Comparison of ENCODE assay signal across 8 cellular contexts in the genomic region with DNA sequence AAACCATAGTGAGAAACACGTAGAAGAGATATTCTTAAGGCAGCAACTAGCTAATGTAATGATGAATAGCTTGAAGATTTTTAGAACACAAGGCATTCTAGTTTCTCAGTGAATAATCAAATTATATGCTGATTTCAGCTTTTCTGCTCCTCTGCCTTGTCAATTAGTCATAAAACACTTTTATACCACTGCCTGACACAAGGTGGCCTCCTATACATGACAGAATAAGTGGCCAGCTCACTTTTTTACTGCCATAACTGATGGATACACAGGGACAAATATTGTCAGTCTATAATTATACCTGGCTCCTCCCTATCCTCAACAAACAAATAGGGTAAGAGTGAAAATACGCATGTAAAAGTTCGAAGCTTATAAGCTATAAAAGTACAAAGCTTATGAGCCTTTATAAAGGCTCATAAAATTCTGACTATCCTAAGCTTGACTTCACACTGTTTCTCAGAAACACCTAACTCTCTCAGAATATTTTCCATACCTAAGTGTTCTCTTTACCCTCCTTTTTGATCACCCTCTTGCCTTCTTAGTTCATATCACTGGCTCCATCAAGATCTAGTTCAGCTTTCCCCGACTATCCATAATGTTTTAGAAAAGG.
A peak's percentile ranks its signal among the peaks of the same experiment; 100 is the strongest.
DNase-seq lines count a peak whose midpoint lies in the region; ATAC-seq, FAIRE-seq and TF ChIP-seq lines count a peak whose summit lies in the region.

No MANE protein-coding gene starts in this region.

- no peak overlapping the region for H3K4me2 ChIP-seq in keratinocyte (ENCODE audit: control insufficient read depth, extremely low read depth, insufficient read depth, low read depth, low read length)

- H3K4me3 ChIP-seq in Jurkat, Clone E6-1 (ENCODE audit: low read length), result no peak overlapping the region
- H3K4me3 ChIP-seq in keratinocyte (ENCODE audit: control insufficient read depth in 2 of 3, extremely low read depth in 1 of 3, insufficient read depth in 2 of 3, low read depth in 1 of 3, low read length in 3 of 3), result no peak overlapping the region

- H3K36me3 Mint-ChIP-seq in MCF 10A (ENCODE audit: insufficient read depth, unreplicated experiment), result peaks cover 29% of the 10 kb centered on the region
- H3K36me3 Mint-ChIP-seq in stimulated activated effector memory CD8-positive, alpha-beta T cell treated with anti-CD3 and anti-CD28 coated beads, Interleukin-12 subunit alpha, Interleukin-12 subunit beta, amount 100 ng/mL, for 72 hours, result peaks cover 82% of the 10 kb centered on the region

- CTCF ChIA-PET in MCF 10A (lab: Yijun Ruan, JAX), result interaction anchor here (0.6 to 6.9 kb wide), 46 partner anchors 8 to 327 kb away, joined by 3 to 164 read pairs (median 4); a partner anchor contains a TSS

- H3K4me1 Mint-ChIP-seq in MCF 10A (ENCODE audit: insufficient read depth, unreplicated experiment), result no peaks in the 10 kb centered on the region
- H3K4me1 Mint-ChIP-seq in stimulated activated effector memory CD8-positive, alpha-beta T cell treated with anti-CD3 and anti-CD28 coated beads, Interleukin-12 subunit alpha, Interleukin-12 subunit beta, amount 100 ng/mL, for 72 hours, result no peaks in the 10 kb centered on the region

- peaks cover 0 to 4% of the 10 kb centered on the region in 2 experiments for H3K36me3 ChIP-seq in keratinocyte (ENCODE audit: control insufficient read depth in 2 of 2, extremely low read depth in 1 of 2, insufficient read depth in 2 of 2, low read length in 2 of 2)

- H3K9me3 Mint-ChIP-seq in MCF 10A (ENCODE audit: unreplicated experiment), result no peaks in the 10 kb centered on the region
- H3K9me3 Mint-ChIP-seq in stimulated activated effector memory CD8-positive, alpha-beta T cell treated with anti-CD3 and anti-CD28 coated beads, Interleukin-12 subunit alpha, Interleukin-12 subunit beta, amount 100 ng/mL, for 72 hours, result no peaks in the 10 kb centered on the region

- no peaks in the 10 kb centered on the region for H4K20me1 ChIP-seq in keratinocyte (ENCODE audit: control insufficient read depth, extremely low read depth, insufficient read depth, low read length)

- intact Hi-C loops in MCF 10A (cut with micrococcal nuclease), result loop anchor here (1.0 kb wide), 3 partner anchors 139 to 315 kb away; a partner anchor contains a TSS

- no peak overlapping the region for H3K4me3 Mint-ChIP-seq in MCF 10A (ENCODE audit: unreplicated experiment)
- H3K4me3 Mint-ChIP-seq in stimulated activated effector memory CD8-positive, alpha-beta T cell treated with anti-CD3 and anti-CD28 coated beads, Interleukin-12 subunit alpha, Interleukin-12 subunit beta, amount 100 ng/mL, for 72 hours, result no peak overlapping the region

- no peaks in the 10 kb centered on the region for H3K79me2 ChIP-seq in keratinocyte (ENCODE audit: control insufficient read depth, insufficient read depth, low read length)

- H3K27me3 ChIP-seq in keratinocyte (ENCODE audit: control insufficient read depth, extremely low read depth, insufficient read depth, low read length), result no peaks in the 10 kb centered on the region

- peak overlapping the region; percentile 17 for H3K27ac Mint-ChIP-seq in MCF 10A (ENCODE audit: low read depth, unreplicated experiment)
- H3K27ac Mint-ChIP-seq in stimulated activated effector memory CD8-positive, alpha-beta T cell treated with anti-CD3 and anti-CD28 coated beads, Interleukin-12 subunit alpha, Interleukin-12 subunit beta, amount 100 ng/mL, for 72 hours, result no peak overlapping the region

- no peaks in the 10 kb centered on the region for H3K4me1 ChIP-seq in keratinocyte (ENCODE audit: control insufficient read depth, extremely low read depth, insufficient read depth, low read length)

- no peak overlapping the region for H3K27ac ChIP-seq in keratinocyte (ENCODE audit: control insufficient read depth, insufficient read depth, low read length)

- dilution Hi-C loops in keratinocyte (cut with MboI; ENCODE audit: extremely low pct_ligation_motif_present, low sequenced_read_pairs), result no loop called here

- TF ChIP-seq CTCF in MCF 10A (IDR thresholded peaks at IDR 0.05; ENCODE audit: unreplicated experiment), result peak; percentile 80
- TF ChIP-seq CTCF in keratinocyte (optimal IDR thresholded peaks at IDR 0.05 in 1 of 3, IDR thresholded peaks at IDR 0.05 in 1 of 3, conservative IDR thresholded peaks at IDR 0.05 in 1 of 3; ENCODE audit: extremely low read depth in 1 of 3, insufficient read depth in 2 of 3, low read length in 3 of 3), result peak; percentile 50 to 68 (median 60)

- DNase-seq in NCI-H2227 (lab: John Stamatoyannopoulos, UW; ENCODE audit: unreplicated experiment), result peak; percentile 45
- no peak for DNase-seq in NCI-H2227 treated with DMSO at 0.1 percent for 48 hours (lab: John Stamatoyannopoulos, UW)
- peak; percentile 61 for DNase-seq in Jurkat, Clone E6-1 (ENCODE audit: low read depth, low spot score)
- peak; percentile 83 for DNase-seq in RKO (ENCODE audit: low spot score)
- peak; percentile 68 for DNase-seq in MCF 10A (ENCODE audit: unreplicated experiment)
- peak; percentile 7 for DNase-seq in keratinocyte (ENCODE audit: low read depth, low spot score)
- no peak for DNase-seq in stimulated activated effector memory CD8-positive, alpha-beta T cell treated with anti-CD3 and anti-CD28 coated beads, Interleukin-12 subunit alpha, Interleukin-12 subunit beta, amount 100 ng/mL, for 72 hours (ENCODE audit: low spot score in 2 of 2)

- FAIRE-seq in keratinocyte (lab: Jason Lieb, UNC), result peak; percentile 23

- POLR2A ChIA-PET in MCF 10A (lab: Yijun Ruan, JAX), result interaction anchor here (0.9 to 2.2 kb wide), 8 partner anchors 16 to 319 kb away, joined by 3 to 26 read pairs (median 4); a partner anchor contains a TSS

- no peaks in the 10 kb centered on the region for H3K9me3 ChIP-seq in keratinocyte (ENCODE audit: control insufficient read depth, low read depth, low read length)

- no peaks in the 10 kb centered on the region for H3K27me3 Mint-ChIP-seq in MCF 10A (ENCODE audit: insufficient read depth, unreplicated experiment)

- H2AFZ ChIP-seq in keratinocyte (ENCODE audit: control insufficient read depth, low read length), result no peak overlapping the region

- no peak overlapping the region for H3K9ac ChIP-seq in keratinocyte (ENCODE audit: control insufficient read depth, extremely low read depth, insufficient read depth, low read length)

- ATAC-seq in stimulated activated effector memory CD8-positive, alpha-beta T cell treated with anti-CD3 and anti-CD28 coated beads, Interleukin-12 subunit alpha, Interleukin-12 subunit beta, amount 100 ng/mL, for 72 hours, result peak; percentile 80
- no peak for ATAC-seq in GM19397 (IDR thresholded peaks at IDR 0.05; ENCODE audit: unreplicated experiment)

- no peaks in the 10 kb centered on the region for H3K9me1 ChIP-seq in keratinocyte (ENCODE audit: control insufficient read depth, extremely low read depth, insufficient read depth, low read length)

- no TSS peak for BruUV-seq in MCF 10A (replicated peaks; lab: Mats Ljungman, UMichigan)

Comparison
In these comparisons a context has a peak if more than half of its experiments do, and no peak if none do; other contexts are left out.
1. DNase-seq: peak in NCI-H2227 (single experiment), Jurkat, Clone E6-1 (single experiment), RKO (single experiment), MCF 10A (single experiment) and keratinocyte (single experiment); none in NCI-H2227 treated with DMSO at 0.1 percent for 48 hours (single experiment) and stimulated activated effector memory CD8-positive, alpha-beta T cell treated with anti-CD3 and anti-CD28 coated beads, Interleukin-12 subunit alpha, Interleukin-12 subunit beta, amount 100 ng/mL, for 72 hours (0 of 2).